8 cellular contexts compared by ENCODE assay signal in the genomic region with DNA sequence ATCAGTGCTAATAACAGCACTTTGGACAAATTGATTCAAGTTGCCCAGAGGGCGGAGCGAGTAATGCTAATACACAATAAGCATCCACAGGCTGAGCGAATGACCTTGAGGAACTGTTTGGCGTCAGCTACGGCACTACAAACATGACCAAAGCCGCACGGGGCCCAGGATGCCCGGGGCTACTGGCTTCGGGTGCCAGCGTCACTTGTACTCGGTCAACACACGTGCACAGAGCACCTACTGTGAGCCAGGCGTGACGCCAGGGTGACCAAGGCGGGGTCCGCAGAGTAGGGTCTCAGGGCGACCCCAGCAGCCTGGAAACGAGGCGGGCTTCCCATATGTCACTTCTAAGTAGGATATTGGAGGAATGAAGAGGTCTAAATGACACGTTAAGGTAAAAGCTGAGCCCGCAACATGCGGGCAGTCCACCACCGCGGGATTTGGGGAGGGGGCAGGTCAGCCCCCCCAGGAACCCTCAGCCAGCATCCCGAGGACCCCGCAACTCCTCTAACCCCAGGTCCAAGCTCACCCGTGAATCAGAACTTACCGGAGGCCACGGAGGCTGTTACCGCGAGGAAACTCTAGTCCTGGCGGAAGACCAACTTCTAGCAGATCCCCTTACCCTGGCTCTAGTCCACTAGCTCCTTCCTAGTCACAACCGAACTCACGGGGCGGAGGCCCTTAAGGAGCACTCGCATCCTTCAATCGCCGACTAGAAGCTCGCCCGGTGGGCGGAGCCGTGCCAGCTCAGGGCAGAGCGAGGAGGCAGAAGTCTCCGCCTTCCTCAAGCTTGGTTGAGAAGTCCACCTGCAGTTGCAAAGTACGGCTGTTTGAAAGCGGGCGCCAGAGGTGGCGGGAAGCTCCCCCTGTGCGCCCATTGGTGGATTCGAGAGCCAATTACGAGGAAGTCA. TPM values are rescaled to one million over a fixed set of nuclear protein-coding genes. Genes with fewer than 3 reads are reported as not detected.
DNase-seq lines count a peak whose midpoint lies in the region; ATAC-seq lines count a peak whose summit lies in the region.

CEP152 (minus strand) TSS at position 656 of the 911 bp plus-strand sequence. CDS start 5,420 bp downstream, outside the sequence.

- peak; percentile 92 to 94 for ATAC-seq in naive B cell (ENCODE audit: low read depth in 2 of 2)
- peak; percentile 97 for ATAC-seq in stimulated activated effector memory CD8-positive, alpha-beta T cell treated with anti-CD3 and anti-CD28 coated beads, Interleukin-12 subunit alpha, Interleukin-12 subunit beta, amount 100 ng/mL, for 72 hours

- peaks cover 26 to 31% (median 30%) of the 10 kb centered on the region in 3 donors for H3K4me1 Mint-ChIP-seq in naive B cell
- peaks cover 41% of the 10 kb centered on the region for H3K4me1 Mint-ChIP-seq in stimulated activated effector memory CD8-positive, alpha-beta T cell treated with anti-CD3 and anti-CD28 coated beads, Interleukin-12 subunit alpha, Interleukin-12 subunit beta, amount 100 ng/mL, for 72 hours

- peak within 1 kb of the TSS; percentile 81 to 95 (median 91) for H3K27ac Mint-ChIP-seq in naive B cell
- peak within 1 kb of the TSS; percentile 99 for H3K27ac Mint-ChIP-seq in stimulated activated effector memory CD8-positive, alpha-beta T cell treated with anti-CD3 and anti-CD28 coated beads, Interleukin-12 subunit alpha, Interleukin-12 subunit beta, amount 100 ng/mL, for 72 hours

- H3K9me3 Mint-ChIP-seq in naive B cell: no peaks in the 10 kb centered on the region
- H3K9me3 Mint-ChIP-seq in stimulated activated effector memory CD8-positive, alpha-beta T cell treated with anti-CD3 and anti-CD28 coated beads, Interleukin-12 subunit alpha, Interleukin-12 subunit beta, amount 100 ng/mL, for 72 hours: no peaks in the 10 kb centered on the region

- DNase-seq in EH (ENCODE audit: low read depth) (peak; percentile 100), GOT3 (lab: John Stamatoyannopoulos, UW) (peak; percentile 87), LHCN-M2 (ENCODE audit: low read depth) (peak; percentile 100), RPMI7951 (ENCODE audit: low read depth) (peak; percentile 100), activated T-helper 1 cell treated with Interleukin-2 at 50 U/mL for 16 hours (ENCODE audit: low read depth) (peak; percentile 96), fibroblast of gingiva (ENCODE audit: low read depth) (peak; percentile 100), naive B cell (peak; percentile 98)
- DNase-seq in stimulated activated effector memory CD8-positive, alpha-beta T cell treated with anti-CD3 and anti-CD28 coated beads, Interleukin-12 subunit alpha, Interleukin-12 subunit beta, amount 100 ng/mL, for 72 hours (ENCODE audit: low spot score in 2 of 2): peak; percentile 91 to 98

- H3K27me3 Mint-ChIP-seq in naive B cell: peaks cover 9 to 22% (median 13%) of the 10 kb centered on the region in 3 donors

- H3K36me3 Mint-ChIP-seq in naive B cell: no peaks in the 10 kb centered on the region
- peaks cover 1% of the 10 kb centered on the region for H3K36me3 Mint-ChIP-seq in stimulated activated effector memory CD8-positive, alpha-beta T cell treated with anti-CD3 and anti-CD28 coated beads, Interleukin-12 subunit alpha, Interleukin-12 subunit beta, amount 100 ng/mL, for 72 hours

- H3K4me3 Mint-ChIP-seq in naive B cell: peak within 1 kb of the TSS; percentile 91 to 97 (median 95)
- H3K4me3 Mint-ChIP-seq in stimulated activated effector memory CD8-positive, alpha-beta T cell treated with anti-CD3 and anti-CD28 coated beads, Interleukin-12 subunit alpha, Interleukin-12 subunit beta, amount 100 ng/mL, for 72 hours: peak within 1 kb of the TSS; percentile 98

RNA-seq across cellular contexts. Expression of gene CEP152, which starts in this region (rescaled TPM):
- total RNA-seq in LHCN-M2 (2014; rRNA removed): 10.0 and 12.4 TPM in 2 replicates
- 1.3 TPM for polyA plus RNA-seq in LHCN-M2 (2012)
- total RNA-seq in RPMI7951 (2014; rRNA removed; shearing (Covaris generic)): 26.8 and 34.5 TPM in 2 replicates
- polyA plus RNA-seq in naive B cell (ENCODE audit: low read depth in 6 of 6): 1 to 10 TPM; 2.6 to 9.3 (median 4.8) TPM

Comparison
In these comparisons a context has a peak if more than half of its experiments do, and no peak if none do; other contexts are left out.
1. Peak in every context shown above with its lines: DNase-seq and ATAC-seq.